In the genomic region with DNA sequence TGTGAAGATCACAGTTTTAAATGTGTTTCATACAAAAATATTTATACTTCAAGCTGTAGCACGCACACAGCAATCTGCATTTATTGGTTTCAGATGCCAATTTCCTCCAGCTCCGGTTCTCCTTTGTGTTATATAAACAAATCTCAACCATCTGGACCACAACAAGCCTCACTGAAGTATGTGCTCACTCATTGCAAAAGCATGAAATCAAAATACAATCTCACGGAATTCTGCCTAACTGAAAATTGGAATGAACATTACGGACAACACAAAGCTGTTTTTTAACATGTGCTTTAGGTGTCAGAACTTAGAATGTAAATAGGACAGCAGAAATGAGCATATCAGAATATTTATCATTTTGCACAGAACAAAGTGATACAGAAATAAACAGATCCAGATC, we compare ENCODE assay signal across 16 cellular contexts. TPM values are rescaled to one million over a fixed set of nuclear protein-coding genes. Genes with fewer than 3 reads are reported as not detected.
DNase-seq lines count a peak whose midpoint lies in the region; ATAC-seq and TF ChIP-seq lines count a peak whose summit lies in the region.
"Had no signal": no experiment of that assay in that cellular context is flagged by ENCODE, and none has a peak within 500 bp of the region (broad histone marks: within the 10 kb centered on the region; RNA-seq: fewer than 3 reads in every experiment).

No MANE protein-coding gene starts in this region.

- no peak overlapping the region for H3K18ac ChIP-seq in mesenchymal stem cell (ENCODE audit: low read depth in 1 of 2, low read length in 2 of 2)

- no peak overlapping the region for H3K4me3 ChIP-seq in AG04450 (ENCODE audit: low read depth, low read length)
- peak overlapping the region; percentile 55 for H3K4me3 ChIP-seq in GM23248
- H3K4me3 ChIP-seq in brain microvascular endothelial cell (ENCODE audit: low read depth, low read length) = no peak overlapping the region
- H3K4me3 ChIP-seq in mesenchymal stem cell (ENCODE audit: insufficient read depth in 1 of 2, low read depth in 1 of 2, low read length in 2 of 2) = peak overlapping the region in 1 of 2 experiments; percentile 47
- H3K4me3 ChIP-seq in GM23338 = no peak overlapping the region
- H3K4me3 ChIP-seq: BLaER1, pancreas, upper lobe of right lung had no signal

- in situ Hi-C loops in GM23248 (cut with MboI) = no loop called here
- in situ Hi-C loops in brain microvascular endothelial cell (cut with HindIII; ENCODE audit: low pct_ligation_motif_present, low sequenced_read_pairs) = no loop called here

- no peaks in the 10 kb centered on the region for H3K4me1 Mint-ChIP-seq in T-helper 17 cell
- H3K4me1 Mint-ChIP-seq in GM23338 = no peaks in the 10 kb centered on the region
- H3K4me1 Mint-ChIP-seq: T-cell had no signal

- no peak overlapping the region for H2BK15ac ChIP-seq in mesenchymal stem cell (ENCODE audit: low read depth, poor library complexity, severe bottlenecking)

- no peak overlapping the region for H2AK5ac ChIP-seq in mesenchymal stem cell (ENCODE audit: low read length, severe bottlenecking)

- H2AFZ ChIP-seq in GM23248 = 0 out of 2 replicates have a peak overlapping the region, but pooled peaks have one; percentile 23
- no peak overlapping the region for H2AFZ ChIP-seq in mesenchymal stem cell (ENCODE audit: low read depth, low read length)
- H2AFZ ChIP-seq in GM23338 = no peak overlapping the region

- no peak overlapping the region for H2BK5ac ChIP-seq in mesenchymal stem cell (ENCODE audit: low read depth, low read length, poor library complexity, severe bottlenecking)

- H3K4me2 ChIP-seq in GM23248 (ENCODE audit: unreplicated experiment) (peak overlapping the region; percentile 76), mesenchymal stem cell (ENCODE audit: low read length, poor library complexity, severe bottlenecking) (peak overlapping the region; percentile 32), GM23338 (no peak overlapping the region)
- H3K4me2 ChIP-seq: BLaER1 had no signal

- H3K4me3 Mint-ChIP-seq in T-helper 17 cell (no peak overlapping the region), GM23338 (no peak overlapping the region)
- H3K4me3 Mint-ChIP-seq: activated T-cell treated with anti-CD3 and anti-CD28 coated beads, Interleukin-2, amount 50 U/mL, for 72 hours; T-cell had no signal

- ATAC-seq in T-helper 17 cell = no peak
- no peak for ATAC-seq in GM23338
- ATAC-seq in HG03045 (IDR thresholded peaks at IDR 0.05; ENCODE audit: unreplicated experiment) = no peak
- ATAC-seq: activated T-cell treated with anti-CD3 and anti-CD28 coated beads, Interleukin-2, amount 50 U/mL, for 72 hours; pancreas; T-cell; upper lobe of right lung had no signal

- 0 to 1% methylated on average over 4 of the region's 4 CpGs for WGBS in GM23248 (ENCODE audit: low coverage in 1 of 2, low lambda C conversion rate in 2 of 2, missing lambda C conversion rate in 2 of 2), 2 experiments
- 1% methylated on average over 2 of the region's 4 CpGs for WGBS in mesenchymal stem cell

- H3F3A ChIP-seq in GM23248 (ENCODE audit: insufficient read depth) = peaks cover 43% of the 10 kb centered on the region
- H3F3A ChIP-seq in GM23338 (replicated peaks; ENCODE audit: low read depth) = no peaks in the 10 kb centered on the region

- no peak overlapping the region for H3K23ac ChIP-seq in mesenchymal stem cell (ENCODE audit: low read length in 2 of 2)

- H4K20me1 ChIP-seq in GM23248 (ENCODE audit: insufficient read depth) (no peaks in the 10 kb centered on the region), GM23338 (replicated peaks; ENCODE audit: insufficient read depth) (no peaks in the 10 kb centered on the region)
- H4K20me1 ChIP-seq: BLaER1 had no signal

- H3K9me2 ChIP-seq in GM23248 (ENCODE audit: insufficient read depth) = no peaks in the 10 kb centered on the region
- H3K9me2 ChIP-seq in GM23338 (ENCODE audit: insufficient read depth) = no peaks in the 10 kb centered on the region

- POLR2A ChIA-PET in AG04450 (lab: Yijun Ruan, JAX) = no interaction called here

- H3K79me2 ChIP-seq in GM23248 (ENCODE audit: insufficient read depth) = no peaks in the 10 kb centered on the region
- no peaks in the 10 kb centered on the region for H3K79me2 ChIP-seq in GM23338 (replicated peaks; ENCODE audit: insufficient read depth)

- H3K79me1 ChIP-seq in mesenchymal stem cell (replicated peaks; ENCODE audit: low read length, poor library complexity, severe bottlenecking) = no peaks in the 10 kb centered on the region

- H3K9me3 ChIP-seq in AG04450 (ENCODE audit: control insufficient read depth, insufficient read depth, low read length) = no peaks in the 10 kb centered on the region
- no peaks in the 10 kb centered on the region for H3K9me3 ChIP-seq in GM23248 (ENCODE audit: low read depth)
- H3K9me3 ChIP-seq in mesenchymal stem cell (ENCODE audit: control insufficient read depth, low read length) = peaks cover 7% of the 10 kb centered on the region
- no peaks in the 10 kb centered on the region for H3K9me3 ChIP-seq in T-helper 17 cell (ENCODE audit: control insufficient read depth, low read length, poor library complexity, severe bottlenecking)
- H3K9me3 ChIP-seq: pancreas, upper lobe of right lung had no signal

- H4K8ac ChIP-seq in mesenchymal stem cell (ENCODE audit: low read length) = no peak overlapping the region

- H4K91ac ChIP-seq in mesenchymal stem cell (ENCODE audit: low read length) = no peak overlapping the region

- peaks cover 5% of the 10 kb centered on the region; the same call in 1 of the 3 replicates for H3K9me3 Mint-ChIP-seq in GM23338

- H3K9ac ChIP-seq in GM23248 (peak overlapping the region; percentile 28), mesenchymal stem cell (ENCODE audit: low read length) (peak overlapping the region; percentile 20)
- H3K9ac ChIP-seq: BLaER1 had no signal

- H3K14ac ChIP-seq in mesenchymal stem cell (ENCODE audit: low read length in 2 of 2) = no peak overlapping the region

- H3K4me1 ChIP-seq in GM23248 (ENCODE audit: insufficient read depth) = peaks cover 27% of the 10 kb centered on the region
- peaks cover 2% of the 10 kb centered on the region for H3K4me1 ChIP-seq in mesenchymal stem cell (ENCODE audit: control insufficient read depth, insufficient read depth, low read depth, low read length)
- no peaks in the 10 kb centered on the region for H3K4me1 ChIP-seq in GM23338 (ENCODE audit: insufficient read depth)
- H3K4me1 ChIP-seq: BLaER1, pancreas had no signal

- H3K27me3 Mint-ChIP-seq in T-helper 17 cell (peaks cover 29% of the 10 kb centered on the region), GM23338 (ENCODE audit: insufficient read depth, low read depth, poor library complexity) (no peaks in the 10 kb centered on the region)

- no peak overlapping the region for H3K27ac Mint-ChIP-seq in T-helper 17 cell
- H3K27ac Mint-ChIP-seq in GM23338 = no peak overlapping the region
- H3K27ac Mint-ChIP-seq: activated T-cell treated with anti-CD3 and anti-CD28 coated beads, Interleukin-2, amount 50 U/mL, for 72 hours; T-cell had no signal

- H3K36me3 Mint-ChIP-seq in T-helper 17 cell (ENCODE audit: low read depth) (no peaks in the 10 kb centered on the region), GM23338 (ENCODE audit: low read depth) (no peaks in the 10 kb centered on the region)
- H3K36me3 Mint-ChIP-seq: T-cell had no signal

- no peak overlapping the region for H3K4ac ChIP-seq in mesenchymal stem cell (ENCODE audit: low read depth in 1 of 2, low read length in 2 of 2)

- TF ChIP-seq CTCF in AG04450 (IDR thresholded peaks at IDR 0.05; ENCODE audit: low read depth, low read length) (no peak), brain microvascular endothelial cell (IDR thresholded peaks at IDR 0.05; ENCODE audit: low read depth, low read length, missing control alignments) (no peak), GM23338 (conservative IDR thresholded peaks at IDR 0.05; ENCODE audit: low read depth in 2 of 2) (no peak)

- H3K36me3 ChIP-seq in GM23248 (ENCODE audit: low read depth) (no peaks in the 10 kb centered on the region), brain microvascular endothelial cell (replicated peaks) (no peaks in the 10 kb centered on the region), mesenchymal stem cell (ENCODE audit: control insufficient read depth in 1 of 2, insufficient read depth in 2 of 2, low read depth in 1 of 2, low read length in 2 of 2) (no peaks in the 10 kb centered on the region), GM23338 (ENCODE audit: insufficient read depth) (peaks cover 4% of the 10 kb centered on the region; the same call in 1 of the 2 replicates)
- H3K36me3 ChIP-seq: BLaER1, pancreas, upper lobe of right lung had no signal

- CTCF ChIA-PET in AG04450 (lab: Charles Lee) = no interaction called here

- DNase-seq in AG04450 (ENCODE audit: low read depth, low spot score) (peak; percentile 18), GM23248 (peak; percentile 88), brain microvascular endothelial cell (peak; percentile 77), mesenchymal stem cell (peak; percentile 46), activated gamma-delta T cell treated with Interleukin-2 at 50 U/mL for 16 hours (no peak), T-helper 17 cell (no peak), GM23338 (ENCODE audit: low spot score) (no peak)
- DNase-seq: activated CD4-positive, alpha-beta T cell treated with anti-CD3 and anti-CD28 coated beads for 48 hours; activated T-cell treated with anti-CD3 and anti-CD28 coated beads, Interleukin-2, amount 50 U/mL, for 72 hours; NCI-H2171; pancreas; stimulated activated CD8-positive, alpha-beta memory T cell treated with anti-CD3 and anti-CD28 coated beads, Interleukin-4, amount 100 ng/mL, for 48 hours; T-cell; upper lobe of right lung had no signal

- H3K27me3 ChIP-seq in AG04450 (ENCODE audit: control insufficient read depth, insufficient read depth, low read length) (no peaks in the 10 kb centered on the region), GM23248 (replicated peaks; ENCODE audit: insufficient read depth) (no peaks in the 10 kb centered on the region), brain microvascular endothelial cell (replicated peaks) (no peaks in the 10 kb centered on the region), mesenchymal stem cell (ENCODE audit: control insufficient read depth in 1 of 2, insufficient read depth in 1 of 2, low read length in 2 of 2) (no peaks in the 10 kb centered on the region), GM23338 (ENCODE audit: insufficient read depth) (no peaks in the 10 kb centered on the region)
- H3K27me3 ChIP-seq: BLaER1, pancreas, upper lobe of right lung had no signal

- H2BK120ac ChIP-seq in mesenchymal stem cell (ENCODE audit: low read depth, low read length) = no peak overlapping the region

- H2BK12ac ChIP-seq in mesenchymal stem cell (ENCODE audit: low read length in 2 of 2) = no peak overlapping the region

- no peak overlapping the region for H3K27ac ChIP-seq in AG04450 (ENCODE audit: low read depth, low read length)
- peak overlapping the region; percentile 60 for H3K27ac ChIP-seq in GM23248
- H3K27ac ChIP-seq in brain microvascular endothelial cell = peak overlapping the region; percentile 61
- no peak overlapping the region for H3K27ac ChIP-seq in mesenchymal stem cell (ENCODE audit: low read length, poor library complexity, severe bottlenecking)
- no peak overlapping the region for H3K27ac ChIP-seq in GM23338 (ENCODE audit: low read depth)
- H3K27ac ChIP-seq: BLaER1, pancreas, upper lobe of right lung had no signal

RNA-seq across cellular contexts. Expression of a gene that starts 38.0 kb away (rescaled TPM):
- polyA plus RNA-seq in AG04450 (2011; rRNA removed) (0.11 TPM in 2 replicates), GM23248 (2016; fragmentation: Nextera tagmentation; extraction: Ambion mirVana) (8.7 and 8.8 TPM in 2 replicates), GM23338 (2016; fragmentation: Nextera tagmentation; extraction: Ambion mirVana) (4.6 and 6.0 TPM in 2 replicates)
- polyA minus RNA-seq in AG04450 (2011; rRNA and poly(A)+ RNA removed) = 0.05 and 0.22 TPM in 2 replicates
- 6.5 and 7.6 TPM in 2 replicates for total RNA-seq in GM23248 (2014; rRNA removed; shearing (Covaris generic))
- polyA plus RNA-seq in mesenchymal stem cell (2013, experiment 1 of 2) = 3.1 TPM
- polyA plus RNA-seq in mesenchymal stem cell (2013, experiment 2 of 2) = 2.9 TPM
- total RNA-seq in T-helper 17 cell = not detected
- total RNA-seq in GM23338 (2014; rRNA removed; shearing (Covaris generic)) = 6.3 and 9.3 TPM in 2 replicates

Comparison
In these comparisons a context has a peak if more than half of its experiments do, and no peak if none do; other contexts are left out.
1. DNase-seq: peak in AG04450 (single experiment), GM23248 (single experiment), brain microvascular endothelial cell (single experiment) and mesenchymal stem cell (single experiment); none in activated gamma-delta T cell treated with Interleukin-2 at 50 U/mL for 16 hours (single experiment), T-helper 17 cell (0 of 3) and GM23338 (single experiment).
2. H3K27ac ChIP-seq: peak in GM23248 (single experiment) and brain microvascular endothelial cell (single experiment); none in AG04450 (single experiment), mesenchymal stem cell (single experiment) and GM23338 (single experiment).